ENCODE assay signal across 14 cellular contexts in genomic region chr11:58640386-58641023, GRCh38. TPM values are rescaled to one million over a fixed set of nuclear protein-coding genes. Genes with fewer than 3 reads are reported as not detected.
DNase-seq lines count a peak whose midpoint lies in the region; ATAC-seq and TF ChIP-seq lines count a peak whose summit lies in the region.
"Had no signal": no experiment of that assay in that cellular context is flagged by ENCODE, and none has a peak within 500 bp of the region (broad histone marks: within the 10 kb centered on the region; RNA-seq: fewer than 3 reads in every experiment).

No MANE protein-coding gene starts in this region.

- peak overlapping the region; percentile 27 for H3K4me3 Mint-ChIP-seq in CD4-positive, alpha-beta T cell
- no peak overlapping the region for H3K4me3 Mint-ChIP-seq in activated T-helper 17 cell treated with anti-CD3 and anti-CD28 coated beads, Interleukin-2, amount 50 U/mL, for 72 hours
- H3K4me3 Mint-ChIP-seq in naive thymus-derived CD4-positive, alpha-beta T cell = peak overlapping the region in 9 of 10 donors; percentile 25 to 76 (median 66)
- no peak overlapping the region for H3K4me3 Mint-ChIP-seq in nephron progenitor cell
- no peak overlapping the region for H3K4me3 Mint-ChIP-seq in type B pancreatic cell
- H3K4me3 Mint-ChIP-seq: activated T-helper 1 cell treated with anti-CD3 and anti-CD28 coated beads, Interleukin-12 subunit alpha, Interleukin-12 subunit beta, Interleukin-2, Interleukin-4 antibody, amounts not matched to agents 30 ng/mL and 10 ng/mL and 1 ng/mL, durations not matched to agents 14 hours and 24 hours and 36 hours had no signal

- no peaks in the 10 kb centered on the region for H3K9me3 Mint-ChIP-seq in CD4-positive, alpha-beta T cell
- no peaks in the 10 kb centered on the region for H3K9me3 Mint-ChIP-seq in activated T-helper 17 cell treated with anti-CD3 and anti-CD28 coated beads, Interleukin-2, amount 50 U/mL, for 72 hours
- peaks cover 0 to 5% (median 0%) of the 10 kb centered on the region in 11 donors for H3K9me3 Mint-ChIP-seq in naive thymus-derived CD4-positive, alpha-beta T cell
- H3K9me3 Mint-ChIP-seq in nephron progenitor cell (peaks cover 10% of the 10 kb centered on the region), type B pancreatic cell (no peaks in the 10 kb centered on the region)
- H3K9me3 Mint-ChIP-seq: activated T-helper 1 cell treated with anti-CD3 and anti-CD28 coated beads, Interleukin-12 subunit alpha, Interleukin-12 subunit beta, Interleukin-2, Interleukin-4 antibody, amounts not matched to agents 30 ng/mL and 10 ng/mL and 1 ng/mL, durations not matched to agents 14 hours and 24 hours and 36 hours had no signal

- H3K36me3 ChIP-seq in naive thymus-derived CD4-positive, alpha-beta T cell (ENCODE audit: control insufficient read depth in 2 of 3, insufficient read depth in 3 of 3, low read length in 3 of 3) = no peaks in the 10 kb centered on the region
- H3K36me3 ChIP-seq: esophagus muscularis mucosa, SJCRH30, thoracic aorta had no signal

- no peaks in the 10 kb centered on the region for H3K27me3 ChIP-seq in CD4-positive, alpha-beta T cell (ENCODE audit: control insufficient read depth, insufficient read depth, low read length)
- H3K27me3 ChIP-seq in naive thymus-derived CD4-positive, alpha-beta T cell (ENCODE audit: control insufficient read depth in 2 of 2, insufficient read depth in 2 of 2, low read length in 2 of 2) = no peaks in the 10 kb centered on the region
- H3K27me3 ChIP-seq: esophagus muscularis mucosa, SJCRH30 had no signal

- H3K4me1 ChIP-seq in naive thymus-derived CD4-positive, alpha-beta T cell (ENCODE audit: control insufficient read depth in 2 of 2, insufficient read depth in 2 of 2, low read length in 2 of 2) = peaks cover 14 to 24% of the 10 kb centered on the region in 2 donors
- H3K4me1 ChIP-seq: SJCRH30 had no signal

- intact Hi-C loops in CD4-positive, alpha-beta T cell (cut with DNase I, micrococcal nuclease) = no loop called here
- intact Hi-C loops in naive thymus-derived CD4-positive, alpha-beta T cell (cut with micrococcal nuclease) = loop anchor here in 1 of 2 donors (1.0 kb wide), 2 partner anchors 10 to 14 kb away; no protein-coding TSS in a partner anchor

- peak overlapping the region; percentile 27 for H3K27ac ChIP-seq in CD4-positive, alpha-beta T cell (ENCODE audit: low read depth, low read length)
- peak overlapping the region; percentile 30 for H3K27ac ChIP-seq in naive thymus-derived CD4-positive, alpha-beta T cell (ENCODE audit: low read depth, low read length)
- H3K27ac ChIP-seq: esophagus muscularis mucosa, SJCRH30, thoracic aorta had no signal

- TF ChIP-seq CTCF in CD4-positive, alpha-beta T cell (IDR thresholded peaks at IDR 0.05) = no peak
- no peak for TF ChIP-seq CTCF in nephron progenitor cell (IDR thresholded peaks at IDR 0.05)
- no peak for TF ChIP-seq CTCF in type B pancreatic cell (conservative IDR thresholded peaks at IDR 0.05)

- CTCF ChIA-PET in CD4-positive, alpha-beta T cell (lab: Charles Lee) = interaction anchor here (1.9 kb wide), 1 partner anchor 148 kb away, joined by 4 read pairs; no protein-coding TSS in a partner anchor
- CTCF ChIA-PET in naive thymus-derived CD4-positive, alpha-beta T cell (lab: Charles Lee) = interaction anchor here (0.6 to 4.3 kb wide), 4 partner anchors 11 to 900 kb away, joined by 3 to 40 read pairs (median 5); no protein-coding TSS in a partner anchor

- peak overlapping the region; percentile 74 for H3K27ac Mint-ChIP-seq in CD4-positive, alpha-beta T cell
- H3K27ac Mint-ChIP-seq in activated T-helper 17 cell treated with anti-CD3 and anti-CD28 coated beads, Interleukin-2, amount 50 U/mL, for 72 hours = peak overlapping the region; percentile 32
- H3K27ac Mint-ChIP-seq in naive thymus-derived CD4-positive, alpha-beta T cell = peak overlapping the region in 8 of 9 donors; percentile 81 to 95 (median 89)
- H3K27ac Mint-ChIP-seq in nephron progenitor cell (no peak overlapping the region), type B pancreatic cell (no peak overlapping the region)
- H3K27ac Mint-ChIP-seq: activated T-helper 1 cell treated with anti-CD3 and anti-CD28 coated beads, Interleukin-12 subunit alpha, Interleukin-12 subunit beta, Interleukin-2, Interleukin-4 antibody, amounts not matched to agents 30 ng/mL and 10 ng/mL and 1 ng/mL, durations not matched to agents 14 hours and 24 hours and 36 hours had no signal

- no peaks in the 10 kb centered on the region for H3K27me3 Mint-ChIP-seq in CD4-positive, alpha-beta T cell
- H3K27me3 Mint-ChIP-seq in activated T-helper 17 cell treated with anti-CD3 and anti-CD28 coated beads, Interleukin-2, amount 50 U/mL, for 72 hours = no peaks in the 10 kb centered on the region
- peaks cover 0 to 9% (median 0%) of the 10 kb centered on the region in 5 donors for H3K27me3 Mint-ChIP-seq in naive thymus-derived CD4-positive, alpha-beta T cell
- H3K27me3 Mint-ChIP-seq in nephron progenitor cell (ENCODE audit: low read depth, poor library complexity) (peaks cover 20% of the 10 kb centered on the region), type B pancreatic cell (peaks cover 16% of the 10 kb centered on the region)

- H3K4me3 ChIP-seq in naive thymus-derived CD4-positive, alpha-beta T cell (ENCODE audit: low read length) = no peak overlapping the region
- H3K4me3 ChIP-seq: esophagus muscularis mucosa, SJCRH30, thoracic aorta had no signal

- DNase-seq in CD4-positive, alpha-beta T cell = peak in 1 of 10 experiments; percentile 6
- peak in 7 of 9 donors; percentile 10 to 55 (median 39) for DNase-seq in naive thymus-derived CD4-positive, alpha-beta T cell
- DNase-seq in nephron progenitor cell = no peak
- no peak for DNase-seq in type B pancreatic cell (ENCODE audit: extremely low spot score, unreplicated experiment)
- DNase-seq: central memory CD4-positive, alpha-beta T cell; NCI-H1417 treated with DMSO at 0.1 percent for 48 hours; SJCRH30 had no signal

- peak; percentile 76 for ATAC-seq in CD4-positive, alpha-beta T cell (ENCODE audit: poor library complexity)
- peak; percentile 45 for ATAC-seq in GM19351 (IDR thresholded peaks at IDR 0.05; ENCODE audit: unreplicated experiment)
- ATAC-seq in activated T-helper 17 cell treated with anti-CD3 and anti-CD28 coated beads, Interleukin-2, amount 50 U/mL, for 72 hours (replicated peaks) = no peak
- peak; percentile 76 for ATAC-seq in naive thymus-derived CD4-positive, alpha-beta T cell
- ATAC-seq in HG02571 (IDR thresholded peaks at IDR 0.05; ENCODE audit: unreplicated experiment) = no peak
- ATAC-seq in GM21528 (IDR thresholded peaks at IDR 0.05; ENCODE audit: low FRiP score, unreplicated experiment) = no peak

- H3K36me3 Mint-ChIP-seq in CD4-positive, alpha-beta T cell (ENCODE audit: low read depth) = no peaks in the 10 kb centered on the region
- H3K36me3 Mint-ChIP-seq in activated T-helper 17 cell treated with anti-CD3 and anti-CD28 coated beads, Interleukin-2, amount 50 U/mL, for 72 hours (ENCODE audit: low read depth) = no peaks in the 10 kb centered on the region
- no peaks in the 10 kb centered on the region for H3K36me3 Mint-ChIP-seq in naive thymus-derived CD4-positive, alpha-beta T cell
- H3K36me3 Mint-ChIP-seq in nephron progenitor cell (ENCODE audit: low read depth) (no peaks in the 10 kb centered on the region), type B pancreatic cell (no peaks in the 10 kb centered on the region)

- peaks cover 4% of the 10 kb centered on the region for H3K9me3 ChIP-seq in CD4-positive, alpha-beta T cell (ENCODE audit: control insufficient read depth, low read length)
- H3K9me3 ChIP-seq in naive thymus-derived CD4-positive, alpha-beta T cell (ENCODE audit: control insufficient read depth in 2 of 3, low read length in 3 of 3) = peaks cover 0 to 3% (median 0%) of the 10 kb centered on the region in 3 experiments
- H3K9me3 ChIP-seq: esophagus muscularis mucosa, SJCRH30, thoracic aorta had no signal

- POLR2A ChIA-PET in CD4-positive, alpha-beta T cell (lab: Charles Lee) = interaction anchor here (0.7 to 1.8 kb wide), 9 partner anchors 11 to 110 kb away, joined by 3 to 15 read pairs (median 6); partner anchors contain the start of gene LPXN
- POLR2A ChIA-PET in naive thymus-derived CD4-positive, alpha-beta T cell (lab: Charles Lee) = interaction anchor here (0.9 to 3.1 kb wide), 4 partner anchors 11 to 87 kb away, joined by 3 to 22 read pairs (median 6); partner anchors contain the start of gene LPXN

- peaks cover 32% of the 10 kb centered on the region for H3K4me1 Mint-ChIP-seq in CD4-positive, alpha-beta T cell (ENCODE audit: low read depth)
- peaks cover 11% of the 10 kb centered on the region for H3K4me1 Mint-ChIP-seq in activated T-helper 17 cell treated with anti-CD3 and anti-CD28 coated beads, Interleukin-2, amount 50 U/mL, for 72 hours
- H3K4me1 Mint-ChIP-seq in naive thymus-derived CD4-positive, alpha-beta T cell = peaks cover 13 to 31% (median 26%) of the 10 kb centered on the region in 7 donors
- H3K4me1 Mint-ChIP-seq in nephron progenitor cell (no peaks in the 10 kb centered on the region), type B pancreatic cell (ENCODE audit: unreplicated experiment) (no peaks in the 10 kb centered on the region)

RNA-seq across cellular contexts. Expression of gene CNTF, which starts 18.0 kb away (rescaled TPM):
- 1 to 10 TPM; 3.1 to 3.9 TPM for total RNA-seq in CD4-positive, alpha-beta T cell
- total RNA-seq in activated T-helper 17 cell treated with anti-CD3 and anti-CD28 coated beads, Interleukin-2, amount 50 U/mL, for 72 hours = 1 to 10 TPM; 4.1 to 5.5 TPM
- 1 to 10 TPM; 2.9 to 4.9 (median 4.0) TPM for total RNA-seq in naive thymus-derived CD4-positive, alpha-beta T cell
- polyA plus RNA-seq in naive thymus-derived CD4-positive, alpha-beta T cell = under 1 TPM in 1 of 2 donors, not detected in 1; 0.10 TPM
- 1.6 and 2.0 TPM in 2 replicates for total RNA-seq in type B pancreatic cell (ENCODE audit: low replicate concordance)

Comparison
In these comparisons a context has a peak if more than half of its experiments do, and no peak if none do; other contexts are left out.
1. ATAC-seq: peak in CD4-positive, alpha-beta T cell (single experiment), GM19351 (single experiment) and naive thymus-derived CD4-positive, alpha-beta T cell (single experiment); none in activated T-helper 17 cell treated with anti-CD3 and anti-CD28 coated beads, Interleukin-2, amount 50 U/mL, for 72 hours (single experiment), HG02571 (single experiment) and GM21528 (single experiment).
2. DNase-seq: peak in naive thymus-derived CD4-positive, alpha-beta T cell (7 of 9); none in nephron progenitor cell (single experiment) and type B pancreatic cell (single experiment).
3. H3K27ac Mint-ChIP-seq: peak in CD4-positive, alpha-beta T cell (single experiment), activated T-helper 17 cell treated with anti-CD3 and anti-CD28 coated beads, Interleukin-2, amount 50 U/mL, for 72 hours (single experiment) and naive thymus-derived CD4-positive, alpha-beta T cell (8 of 9); none in nephron progenitor cell (single experiment) and type B pancreatic cell (single experiment).
4. H3K4me3 Mint-ChIP-seq: peak in CD4-positive, alpha-beta T cell (single experiment) and naive thymus-derived CD4-positive, alpha-beta T cell (9 of 10); none in activated T-helper 17 cell treated with anti-CD3 and anti-CD28 coated beads, Interleukin-2, amount 50 U/mL, for 72 hours (single experiment), nephron progenitor cell (single experiment) and type B pancreatic cell (single experiment).